ENCODE assay signal across 1 cellular context in genomic region chr10:4691776-4692175, GRCh38.
TF ChIP-seq lines count a peak whose summit lies in the region.

No MANE protein-coding gene starts in this region.

TF ChIP-seq in IMR-90, 13 proteins besides CTCF, POLR2A, EP300 and RAD21 (continued from another document):
- TF ChIP-seq ELK1 (IDR thresholded peaks at IDR 0.05; ENCODE audit: borderline replicate concordance, low read depth, low read length), result no peak
- TF ChIP-seq CHD1 (IDR thresholded peaks at IDR 0.05; ENCODE audit: low read depth, low read length), result no peak
- no peak for TF ChIP-seq MAFK (IDR thresholded peaks at IDR 0.05; ENCODE audit: low read depth, low read length)
